Comparison of ENCODE assay signal across 8 cellular contexts in genomic region chr1:39102537-39103320, GRCh38.
A peak's percentile ranks its signal among the peaks of the same experiment; 100 is the strongest.
DNase-seq lines count a peak whose midpoint lies in the region; ATAC-seq and FAIRE-seq lines count a peak whose summit lies in the region.

No MANE protein-coding gene starts in this region.

- H3K27me3 ChIP-seq in subcutaneous abdominal adipose tissue (ENCODE audit: control insufficient read depth in 5 of 5, insufficient read depth in 4 of 5, low read length in 5 of 5), result no peaks in the 10 kb centered on the region

- peaks cover 4 to 56% (median 46%) of the 10 kb centered on the region in 5 donors for H3K4me1 ChIP-seq in subcutaneous abdominal adipose tissue (ENCODE audit: control insufficient read depth in 5 of 5, insufficient read depth in 5 of 5, low read length in 5 of 5)

- H3K36me3 ChIP-seq in subcutaneous abdominal adipose tissue (ENCODE audit: control insufficient read depth in 5 of 5, insufficient read depth in 5 of 5, low read length in 5 of 5), result no peaks in the 10 kb centered on the region

- no peak overlapping the region for H3K9ac ChIP-seq in subcutaneous abdominal adipose tissue (ENCODE audit: low read length in 5 of 5)

- H3K27ac ChIP-seq in subcutaneous abdominal adipose tissue (ENCODE audit: low read depth, low read length), result peak overlapping the region; percentile 34

- peak; percentile 97 for FAIRE-seq in GM19239 (lab: Jason Lieb, UNC)

- no peak overlapping the region for H3K4me3 ChIP-seq in subcutaneous abdominal adipose tissue (ENCODE audit: low read depth in 1 of 5, low read length in 5 of 5)

- ATAC-seq in left lobe of liver, result peak; percentile 52

- peak in 11 of 14 donors; percentile 28 to 71 (median 48) for DNase-seq in C1 segment of cervical spinal cord (lab: John Stamatoyannopoulos, UW)
- peak; percentile 61 for DNase-seq in GM19239 (ENCODE audit: insufficient read length, low spot score)
- DNase-seq in NCI-H146 (lab: John Stamatoyannopoulos, UW), result peak; percentile 48
- peak; percentile 95 for DNase-seq in SKM-1 (lab: John Stamatoyannopoulos, UW; ENCODE audit: unreplicated experiment)
- DNase-seq in dedifferentiated amniotic fluid mesenchymal stem cell (ENCODE audit: extremely low spot score), result peak; percentile 76
- DNase-seq in left lobe of liver (ENCODE audit: low spot score), result no peak
- no peak for DNase-seq in activated CD8-positive, alpha-beta memory T cell treated with anti-CD3 and anti-CD28 coated beads, Interleukin-2, amount 50 U/mL, for 48 hours

- no peaks in the 10 kb centered on the region for H3K9me3 ChIP-seq in subcutaneous abdominal adipose tissue (ENCODE audit: control insufficient read depth in 5 of 5, low read length in 5 of 5)

Comparison
In these comparisons a context has a peak if more than half of its experiments do, and no peak if none do; other contexts are left out.
1. DNase-seq: peak in C1 segment of cervical spinal cord (11 of 14), GM19239 (single experiment), NCI-H146 (single experiment), SKM-1 (single experiment) and dedifferentiated amniotic fluid mesenchymal stem cell (single experiment); none in left lobe of liver (single experiment) and activated CD8-positive, alpha-beta memory T cell treated with anti-CD3 and anti-CD28 coated beads, Interleukin-2, amount 50 U/mL, for 48 hours (single experiment).